9 cellular contexts compared by ENCODE assay signal in genomic region chr7:20241491-20242261, GRCh38. TPM values are rescaled to one million over a fixed set of nuclear protein-coding genes. Genes with fewer than 3 reads are reported as not detected.
DNase-seq lines count a peak whose midpoint lies in the region; ATAC-seq lines count a peak whose summit lies in the region.
"Had no signal": no experiment of that assay in that cellular context is flagged by ENCODE, and none has a peak within 500 bp of the region (broad histone marks: within the 10 kb centered on the region; RNA-seq: fewer than 3 reads in every experiment).

No MANE protein-coding gene starts in this region.

- CTCF ChIA-PET in activated CD8-positive, alpha-beta T cell treated with anti-CD3 and anti-CD28 coated beads, Interleukin-2, amount 10 ng/mL, durations not matched to agents 7 days and 5 days (lab: Charles Lee): no interaction called here

- no peaks in the 10 kb centered on the region for H3K9me3 ChIP-seq in neuron (ENCODE audit: low read length)

- H3K36me3 Mint-ChIP-seq in activated CD8-positive, alpha-beta T cell treated with anti-CD3 and anti-CD28 coated beads, Interleukin-2, amount 10 ng/mL, durations not matched to agents 7 days and 5 days (ENCODE audit: low read depth): no peaks in the 10 kb centered on the region

- POLR2A ChIA-PET in activated CD8-positive, alpha-beta T cell treated with anti-CD3 and anti-CD28 coated beads, Interleukin-2, amount 10 ng/mL, durations not matched to agents 7 days and 5 days (lab: Charles Lee): no interaction called here

- H3K27ac Mint-ChIP-seq in activated CD8-positive, alpha-beta T cell treated with anti-CD3 and anti-CD28 coated beads, Interleukin-2, amount 10 ng/mL, durations not matched to agents 7 days and 5 days: no peak overlapping the region

- H2AFZ ChIP-seq in neuron (ENCODE audit: low read depth, low read length): peak overlapping the region; percentile 30

- H3K27me3 Mint-ChIP-seq in activated CD8-positive, alpha-beta T cell treated with anti-CD3 and anti-CD28 coated beads, Interleukin-2, amount 10 ng/mL, durations not matched to agents 7 days and 5 days (ENCODE audit: low read depth): no peaks in the 10 kb centered on the region

- H3K4me3 Mint-ChIP-seq in activated CD8-positive, alpha-beta T cell treated with anti-CD3 and anti-CD28 coated beads, Interleukin-2, amount 10 ng/mL, durations not matched to agents 7 days and 5 days: no peak overlapping the region

- peaks cover 37% of the 10 kb centered on the region for H3K4me1 ChIP-seq in neuron (ENCODE audit: insufficient read depth, low read length)

- no peak overlapping the region for H3K4me3 ChIP-seq in neuron (ENCODE audit: low read length)

- peaks cover 7% of the 10 kb centered on the region for H3K4me1 Mint-ChIP-seq in activated CD8-positive, alpha-beta T cell treated with anti-CD3 and anti-CD28 coated beads, Interleukin-2, amount 10 ng/mL, durations not matched to agents 7 days and 5 days (ENCODE audit: low read depth)

- DNase-seq in RPMI7951 (ENCODE audit: low read depth): peak; percentile 97
- DNase-seq in AG08396 (ENCODE audit: low spot score): no peak
- no peak for DNase-seq in central memory CD4-positive, alpha-beta T cell
- DNase-seq in SK-N-DZ (ENCODE audit: low spot score): no peak
- DNase-seq in activated CD8-positive, alpha-beta T cell treated with anti-CD3 and anti-CD28 coated beads, Interleukin-2, amount 10 ng/mL, durations not matched to agents 7 days and 5 days: no peak
- DNase-seq: activated CD4-positive, alpha-beta T cell treated with anti-CD3 and anti-CD28 coated beads, Interleukin-2, amount 50 U/mL, for 48 hours had no signal

- peak; percentile 28 for ATAC-seq in GM18519 (IDR thresholded peaks at IDR 0.05; ENCODE audit: low FRiP score, unreplicated experiment)
- ATAC-seq in HG03025 (IDR thresholded peaks at IDR 0.05; ENCODE audit: low FRiP score, unreplicated experiment): peak; percentile 37
- ATAC-seq in activated CD8-positive, alpha-beta T cell treated with anti-CD3 and anti-CD28 coated beads, Interleukin-2, amount 10 ng/mL, durations not matched to agents 7 days and 5 days: no peak

- no peaks in the 10 kb centered on the region for H3K27me3 ChIP-seq in neuron (ENCODE audit: insufficient read depth, low read length)

- H3K9me3 Mint-ChIP-seq in activated CD8-positive, alpha-beta T cell treated with anti-CD3 and anti-CD28 coated beads, Interleukin-2, amount 10 ng/mL, durations not matched to agents 7 days and 5 days (ENCODE audit: insufficient read depth): no peaks in the 10 kb centered on the region

- H3K36me3 ChIP-seq in neuron (ENCODE audit: insufficient read depth, low read length): no peaks in the 10 kb centered on the region

RNA-seq across cellular contexts. Expression of gene MACC1, which starts 24.5 kb away (rescaled TPM):
- 0.24 and 0.39 TPM in 2 replicates for total RNA-seq in RPMI7951 (2014; rRNA removed; shearing (Covaris generic))
- not detected in 2 replicates for polyA plus RNA-seq in SK-N-DZ (2014; cell fraction: cytosol; rRNA removed)
- not detected in 2 replicates for polyA plus RNA-seq in SK-N-DZ (2014; cell fraction: nucleus; rRNA removed)
- total RNA-seq in activated CD8-positive, alpha-beta T cell treated with anti-CD3 and anti-CD28 coated beads, Interleukin-2, amount 10 ng/mL, durations not matched to agents 7 days and 5 days: under 1 TPM; 0.39 to 0.55 TPM
